Comparison of ENCODE assay signal across 22 cellular contexts in genomic region chr15:99931703-99932603, GRCh38.
DNase-seq lines count a peak whose midpoint lies in the region; ATAC-seq and TF ChIP-seq lines count a peak whose summit lies in the region.
"Had no signal": no experiment of that assay in that cellular context is flagged by ENCODE, and none has a peak within 500 bp of the region (broad histone marks: within the 10 kb centered on the region; RNA-seq: fewer than 3 reads in every experiment).

No MANE protein-coding gene starts in this region.

- no peak overlapping the region for H3K4me3 Mint-ChIP-seq in endodermal cell
- H3K4me3 Mint-ChIP-seq: stimulated activated naive B cell treated with anti-CD40 and anti-IgM and Interleukin-4, amounts not matched to agents 10 μg/mL and 1 μg/mL and 100 μg/mL, for 72 hours; T-helper 17 cell; WTC11 had no signal

- DNase-seq in EL = peak; percentile 34
- peak; percentile 78 for DNase-seq in NCI-H226
- peak; percentile 42 for DNase-seq in endodermal cell
- peak; percentile 25 for DNase-seq in lung (ENCODE audit: low spot score)
- DNase-seq in brain microvascular endothelial cell = no peak
- DNase-seq in body of pancreas = no peak
- DNase-seq in left lung = no peak
- DNase-seq: activated CD4-positive, alpha-beta T cell treated with anti-CD3 and anti-CD28 coated beads, Interleukin-2, amount 50 U/mL, for 48 hours; adrenal gland; lower lobe of right lung; NCI-H2081 treated with DMSO at 0.1 percent for 48 hours; NCI-H446 treated with DMSO at 0.1 percent for 48 hours; stimulated activated CD4-positive, alpha-beta T cell treated with anti-CD3 and anti-CD28 coated beads, Interleukin-2, amount 100 ng/mL, for 48 hours; stimulated activated naive B cell treated with anti-CD40 and anti-IgM and Interleukin-4, amounts not matched to agents 10 μg/mL and 1 μg/mL and 100 μg/mL, for 72 hours; T-helper 17 cell; uterus had no signal

- intact Hi-C loops in body of pancreas (cut with DNase I) = loop anchor here (5.0 kb wide), 1 partner anchor 405 kb away; no protein-coding TSS in a partner anchor
- intact Hi-C loops in left lung (cut with DNase I) = loop anchor here in 1 of 2 donors (10.0 kb wide), 1 partner anchor 403 kb away; no protein-coding TSS in a partner anchor

- H3K4me1 ChIP-seq in endodermal cell (ENCODE audit: control insufficient read depth, insufficient read depth, low read length) (no peaks in the 10 kb centered on the region), lung (ENCODE audit: control insufficient read depth in 2 of 2, insufficient read depth in 2 of 2, low read length in 2 of 2) (no peaks in the 10 kb centered on the region), body of pancreas (peaks cover 4% of the 10 kb centered on the region), left lung (peaks cover 3 to 5% of the 10 kb centered on the region in 2 donors)
- H3K4me1 ChIP-seq: uterus had no signal

- no peaks in the 10 kb centered on the region for H3K36me3 Mint-ChIP-seq in endodermal cell (ENCODE audit: low read depth)
- H3K36me3 Mint-ChIP-seq: stimulated activated naive B cell treated with anti-CD40 and anti-IgM and Interleukin-4, amounts not matched to agents 10 μg/mL and 1 μg/mL and 100 μg/mL, for 72 hours; WTC11 had no signal

- in situ Hi-C loops in brain microvascular endothelial cell (cut with HindIII; ENCODE audit: low pct_ligation_motif_present, low sequenced_read_pairs) = no loop called here

- ATAC-seq in lung (ENCODE audit: insufficient read depth, low FRiP score) (no peak), body of pancreas (no peak), left lung (no peak), HG02870 (IDR thresholded peaks at IDR 0.05; ENCODE audit: unreplicated experiment) (no peak)
- ATAC-seq: heart left ventricle; lower lobe of right lung; stimulated activated naive B cell treated with anti-CD40 and anti-IgM and Interleukin-4, amounts not matched to agents 10 μg/mL and 1 μg/mL and 100 μg/mL, for 72 hours; T-helper 17 cell; WTC11 had no signal

- H3K9me3 ChIP-seq in endodermal cell (ENCODE audit: control insufficient read depth, low read length) = no peaks in the 10 kb centered on the region
- peaks cover 0 to 4% of the 10 kb centered on the region in 2 donors for H3K9me3 ChIP-seq in lung (ENCODE audit: control insufficient read depth in 2 of 2, insufficient read depth in 1 of 2, low read length in 1 of 2)
- no peaks in the 10 kb centered on the region for H3K9me3 ChIP-seq in body of pancreas
- H3K9me3 ChIP-seq in left lung = no peaks in the 10 kb centered on the region
- H3K9me3 ChIP-seq: adrenal gland, heart left ventricle, lower lobe of right lung, neutrophil, Peyer's patch, uterus had no signal

- H3K9ac ChIP-seq in endodermal cell (ENCODE audit: extremely low read depth, low read length, poor library complexity, severe bottlenecking) = no peak overlapping the region

- no peak overlapping the region for H3K27ac Mint-ChIP-seq in endodermal cell
- H3K27ac Mint-ChIP-seq: stimulated activated naive B cell treated with anti-CD40 and anti-IgM and Interleukin-4, amounts not matched to agents 10 μg/mL and 1 μg/mL and 100 μg/mL, for 72 hours; T-helper 17 cell; WTC11 had no signal

- no peak overlapping the region for H3K27ac ChIP-seq in endodermal cell (ENCODE audit: low read depth, low read length)
- H3K27ac ChIP-seq in lung (ENCODE audit: low read depth in 1 of 2, low read length in 1 of 2) = no peak overlapping the region
- no peak overlapping the region for H3K27ac ChIP-seq in brain microvascular endothelial cell
- no peak overlapping the region for H3K27ac ChIP-seq in body of pancreas
- no peak overlapping the region for H3K27ac ChIP-seq in left lung
- H3K27ac ChIP-seq: adrenal gland, C4-2B, heart left ventricle, lower lobe of right lung, neutrophil, Peyer's patch, uterus had no signal

- no peak for TF ChIP-seq POLR2A in body of pancreas (IDR thresholded peaks at IDR 0.05)

- H3K9me3 Mint-ChIP-seq in endodermal cell = peaks cover 2% of the 10 kb centered on the region
- H3K9me3 Mint-ChIP-seq: WTC11 had no signal

- TF ChIP-seq CTCF in endodermal cell (conservative IDR thresholded peaks at IDR 0.05) = no peak
- no peak for TF ChIP-seq CTCF in lung (IDR thresholded peaks at IDR 0.05; ENCODE audit: control extremely low read depth, extremely low read depth)
- TF ChIP-seq CTCF in brain microvascular endothelial cell (IDR thresholded peaks at IDR 0.05; ENCODE audit: low read depth, low read length, missing control alignments) = no peak
- TF ChIP-seq CTCF in body of pancreas (IDR thresholded peaks at IDR 0.05) = no peak
- TF ChIP-seq CTCF in left lung (IDR thresholded peaks at IDR 0.05) = no peak

- no peaks in the 10 kb centered on the region for H3K36me3 ChIP-seq in endodermal cell (ENCODE audit: control insufficient read depth, insufficient read depth, low read length)
- H3K36me3 ChIP-seq in lung (ENCODE audit: control insufficient read depth in 2 of 2, insufficient read depth in 2 of 2, low read length in 2 of 2) = no peaks in the 10 kb centered on the region
- no peaks in the 10 kb centered on the region for H3K36me3 ChIP-seq in brain microvascular endothelial cell (replicated peaks)
- no peaks in the 10 kb centered on the region for H3K36me3 ChIP-seq in body of pancreas (replicated peaks in 1 of 2; ENCODE audit: insufficient read depth in 1 of 2, low read depth in 2 of 2)
- no peaks in the 10 kb centered on the region for H3K36me3 ChIP-seq in left lung
- H3K36me3 ChIP-seq: adrenal gland, heart left ventricle, lower lobe of right lung, neutrophil, Peyer's patch, uterus had no signal

- peaks cover 67% of the 10 kb centered on the region for H3K27me3 Mint-ChIP-seq in endodermal cell (ENCODE audit: insufficient read depth)

- H3K4me3 ChIP-seq in endodermal cell (ENCODE audit: low read length) (no peak overlapping the region), lung (no peak overlapping the region), brain microvascular endothelial cell (ENCODE audit: low read depth, low read length) (no peak overlapping the region), body of pancreas (no peak overlapping the region), left lung (no peak overlapping the region)
- H3K4me3 ChIP-seq: adrenal gland, heart left ventricle, lower lobe of right lung, Peyer's patch, uterus had no signal

- peaks cover 11% of the 10 kb centered on the region for H3K4me1 Mint-ChIP-seq in endodermal cell

- peaks cover 51% of the 10 kb centered on the region for H3K27me3 ChIP-seq in endodermal cell (ENCODE audit: control insufficient read depth, insufficient read depth, low read length, poor library complexity, severe bottlenecking)
- H3K27me3 ChIP-seq in lung (ENCODE audit: control insufficient read depth, insufficient read depth) = no peaks in the 10 kb centered on the region
- H3K27me3 ChIP-seq in brain microvascular endothelial cell (replicated peaks) = no peaks in the 10 kb centered on the region
- no peaks in the 10 kb centered on the region for H3K27me3 ChIP-seq in body of pancreas
- H3K27me3 ChIP-seq in left lung = peaks cover 0 to 10% of the 10 kb centered on the region in 2 donors
- H3K27me3 ChIP-seq: adrenal gland, heart left ventricle, Peyer's patch, uterus had no signal

- whole genome bisulfite sequencing in endodermal cell (ENCODE audit: insufficient coverage in 1 of 2, insufficient read length in 1 of 2), 2 experiments = 85 to 93% methylated on average over 4 to 13 of the region's 13 CpGs
- WGBS in lung, 2 donors = 87 to 90% methylated on average over 13 of the region's 13 CpGs
- WGBS in body of pancreas, 2 donors = 84 to 89% methylated on average over 6 to 13 of the region's 13 CpGs

Comparison
In these comparisons a context has a peak if more than half of its experiments do, and no peak if none do; other contexts are left out.
1. DNase-seq: peak in EL (single experiment), NCI-H226 (single experiment), endodermal cell (single experiment) and lung (single experiment); none in brain microvascular endothelial cell (single experiment), body of pancreas (0 of 4) and left lung (0 of 2).